In genomic region chr22:36411589-36412258, GRCh38 we compare ENCODE assay signal across 15 cellular contexts. TPM values are rescaled to one million over a fixed set of nuclear protein-coding genes. Genes with fewer than 3 reads are reported as not detected.
DNase-seq lines count a peak whose midpoint lies in the region; ATAC-seq and TF ChIP-seq lines count a peak whose summit lies in the region.
"Had no signal": no experiment of that assay in that cellular context is flagged by ENCODE, and none has a peak within 500 bp of the region (broad histone marks: within the 10 kb centered on the region; RNA-seq: fewer than 3 reads in every experiment).

No MANE protein-coding gene starts in this region.

- H3K4me3 Mint-ChIP-seq in nephron: no peak overlapping the region
- H3K4me3 Mint-ChIP-seq: stimulated activated naive CD8-positive, alpha-beta T cell treated with anti-CD3 and anti-CD28 coated beads, Interleukin-15, Interleukin-2, amounts not matched to agents 100 ng/mL and 50 ng/mL, for 24 hours had no signal

- no peak overlapping the region for H3K4me3 ChIP-seq in BLaER1
- H3K4me3 ChIP-seq: right lobe of liver, SJCRH30 had no signal

- H3K4me1 ChIP-seq in BLaER1: peaks cover 90% of the 10 kb centered on the region

- peaks cover 4% of the 10 kb centered on the region for H3K27me3 Mint-ChIP-seq in nephron (ENCODE audit: low read depth)
- H3K27me3 Mint-ChIP-seq: memory B cell; stimulated activated naive CD8-positive, alpha-beta T cell treated with anti-CD3 and anti-CD28 coated beads, Interleukin-15, Interleukin-2, amounts not matched to agents 100 ng/mL and 50 ng/mL, for 24 hours had no signal

- H3K9me3 Mint-ChIP-seq in nephron: no peaks in the 10 kb centered on the region
- H3K9me3 Mint-ChIP-seq: H9; memory B cell; stimulated activated naive CD8-positive, alpha-beta T cell treated with anti-CD3 and anti-CD28 coated beads, Interleukin-15, Interleukin-2, amounts not matched to agents 100 ng/mL and 50 ng/mL, for 24 hours had no signal

- no peaks in the 10 kb centered on the region for H3K27me3 ChIP-seq in BLaER1
- H3K27me3 ChIP-seq: right lobe of liver, SJCRH30 had no signal

- no peak for TF ChIP-seq CTCF in nephron (IDR thresholded peaks at IDR 0.05; ENCODE audit: unreplicated experiment in 3 of 3)

- ATAC-seq in GM18517 (IDR thresholded peaks at IDR 0.05; ENCODE audit: unreplicated experiment) (no peak), HG03196 (IDR thresholded peaks at IDR 0.05; ENCODE audit: unreplicated experiment) (no peak)

- no peak overlapping the region for H3K9ac ChIP-seq in BLaER1

- no peaks in the 10 kb centered on the region for H4K20me1 ChIP-seq in BLaER1

- peak overlapping the region in 2 of 3 experiments; percentile 41 to 51 for H3K27ac Mint-ChIP-seq in nephron
- H3K27ac Mint-ChIP-seq: memory B cell; stimulated activated naive CD8-positive, alpha-beta T cell treated with anti-CD3 and anti-CD28 coated beads, Interleukin-15, Interleukin-2, amounts not matched to agents 100 ng/mL and 50 ng/mL, for 24 hours had no signal

- peaks cover 15% of the 10 kb centered on the region for H3K4me1 Mint-ChIP-seq in nephron

- H3K4me2 ChIP-seq in BLaER1: no peak overlapping the region

- H3K9me3 ChIP-seq in BLaER1: no peaks in the 10 kb centered on the region
- H3K9me3 ChIP-seq: right lobe of liver, SJCRH30 had no signal

- peak overlapping the region; percentile 35; the same call in 1 of the 2 replicates for H3K27ac ChIP-seq in BLaER1
- H3K27ac ChIP-seq: SJCRH30 had no signal

- no peaks in the 10 kb centered on the region for H3K36me3 Mint-ChIP-seq in nephron (ENCODE audit: low read depth)
- H3K36me3 Mint-ChIP-seq: memory B cell had no signal

- no peaks in the 10 kb centered on the region for H3K36me3 ChIP-seq in BLaER1
- H3K36me3 ChIP-seq: right lobe of liver, SJCRH30 had no signal

- DNase-seq in HT-29 (ENCODE audit: low spot score) (peak; percentile 40), cerebellar cortex (ENCODE audit: low spot score) (no peak), middle frontal gyrus (ENCODE audit: extremely low spot score, low spot score) (no peak)
- peak; percentile 59 to 71 for DNase-seq in activated CD4-positive, alpha-beta T cell treated with anti-CD3 and anti-CD28 coated beads, Interleukin-2, amount 50 U/mL, for 48 hours
- DNase-seq: DMS79 treated with DMSO at 0.1 percent for 48 hours, H9, NCI-H1694 treated with DMSO at 0.1 percent for 48 hours had no signal

RNA-seq across cellular contexts. Expression of gene MYH9, which starts 24.0 kb away (rescaled TPM):
- 258 and 259 TPM in 2 replicates for total RNA-seq in HT-29 (2014; rRNA removed; shearing (Covaris generic))

Comparison
In these comparisons a context has a peak if more than half of its experiments do, and no peak if none do; other contexts are left out.
1. DNase-seq: peak in HT-29 (single experiment) and activated CD4-positive, alpha-beta T cell treated with anti-CD3 and anti-CD28 coated beads, Interleukin-2, amount 50 U/mL, for 48 hours (2 of 2); none in cerebellar cortex (single experiment) and middle frontal gyrus (single experiment).